21 cellular contexts compared by ENCODE assay signal in the genomic region with DNA sequence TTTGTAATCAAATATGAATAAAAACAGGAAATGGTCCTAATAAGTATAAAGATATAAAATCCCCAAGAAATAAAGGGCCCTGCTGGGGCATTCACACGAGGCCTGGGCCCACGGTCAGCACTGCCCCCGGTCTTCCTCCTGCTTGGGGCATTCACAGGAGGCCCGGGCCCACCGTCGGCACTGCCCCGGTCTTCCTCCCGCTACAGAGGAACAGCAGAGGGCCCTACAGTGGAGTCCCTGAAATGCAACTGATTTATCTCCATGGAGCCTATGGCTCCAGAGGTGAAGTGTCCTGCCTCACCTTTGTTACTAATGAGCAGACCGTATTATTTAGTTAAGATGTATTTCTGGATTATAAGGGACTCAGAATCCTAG.
"Had no signal": no experiment of that assay in that cellular context is flagged by ENCODE, and none has a peak within 500 bp of the region (broad histone marks: within the 10 kb centered on the region; RNA-seq: fewer than 3 reads in every experiment).

No MANE protein-coding gene starts in this region.

- DNase-seq: activated CD4-positive, alpha-beta memory T cell treated with anti-CD3 and anti-CD28 coated beads for 36 hours; activated CD4-positive, alpha-beta T cell treated with anti-CD3 and anti-CD28 coated beads, Interleukin-2, amount 10 ng/mL, durations not matched to agents 7 days and 5 days; activated CD4-positive, CD25-positive, alpha-beta regulatory T cell; activated CD8-positive, alpha-beta memory T cell treated with anti-CD3 and anti-CD28 coated beads for 24 hours; activated effector memory CD4-positive, alpha-beta T cell treated with anti-CD3 and anti-CD28 coated beads, Interleukin-2, amount 50 U/mL, for 16 hours; activated naive CD4-positive, alpha-beta T cell treated with anti-CD3 and anti-CD28 coated beads for 36 hours; activated naive CD8-positive, alpha-beta T cell treated with anti-CD3 and anti-CD28 coated beads for 36 hours; activated T-cell treated with anti-CD3 and anti-CD28 coated beads, Interleukin-2, amount 50 U/mL, for 4 hours; anterior cingulate cortex; central memory CD4-positive, alpha-beta T cell; MG63; MV-4-11; NCI-H1436; NCI-H1694 treated with DMSO at 0.1 percent for 48 hours; NCI-H2029 treated with DMSO at 0.1 percent for 48 hours; NCI-H446; SIG-M5; T-helper 17 cell; T-helper 9 cell had no signal

- H3K27me3 ChIP-seq: adrenal gland, MG63 had no signal

- H3K9me3 ChIP-seq: adrenal gland, MG63 had no signal

- H3K9me3 Mint-ChIP-seq: activated CD4-positive, alpha-beta memory T cell treated with anti-CD3 and anti-CD28 coated beads for 36 hours; activated CD4-positive, alpha-beta T cell treated with anti-CD3 and anti-CD28 coated beads, Interleukin-2, amount 10 ng/mL, durations not matched to agents 7 days and 5 days; activated naive CD4-positive, alpha-beta T cell treated with anti-CD3 and anti-CD28 coated beads for 36 hours; activated naive CD8-positive, alpha-beta T cell treated with anti-CD3 and anti-CD28 coated beads for 36 hours; activated T-cell treated with anti-CD3 and anti-CD28 coated beads, Interleukin-2, amount 50 U/mL, for 4 hours had no signal

- H3K4me3 ChIP-seq: adrenal gland, MG63 had no signal

- H3K36me3 ChIP-seq: adrenal gland, MG63 had no signal

- ATAC-seq: activated T-cell treated with anti-CD3 and anti-CD28 coated beads, Interleukin-2, amount 50 U/mL, for 4 hours; T-helper 17 cell had no signal

- H3K27ac Mint-ChIP-seq: activated CD4-positive, alpha-beta memory T cell treated with anti-CD3 and anti-CD28 coated beads for 36 hours; activated CD4-positive, alpha-beta T cell treated with anti-CD3 and anti-CD28 coated beads, Interleukin-2, amount 10 ng/mL, durations not matched to agents 7 days and 5 days; activated naive CD4-positive, alpha-beta T cell treated with anti-CD3 and anti-CD28 coated beads for 36 hours; activated naive CD8-positive, alpha-beta T cell treated with anti-CD3 and anti-CD28 coated beads for 36 hours; T-helper 17 cell had no signal

- H3K27me3 Mint-ChIP-seq: activated CD4-positive, alpha-beta memory T cell treated with anti-CD3 and anti-CD28 coated beads for 36 hours; activated naive CD8-positive, alpha-beta T cell treated with anti-CD3 and anti-CD28 coated beads for 36 hours; T-helper 17 cell had no signal

- H3K4me3 Mint-ChIP-seq: activated CD4-positive, alpha-beta memory T cell treated with anti-CD3 and anti-CD28 coated beads for 36 hours; activated CD4-positive, alpha-beta T cell treated with anti-CD3 and anti-CD28 coated beads, Interleukin-2, amount 10 ng/mL, durations not matched to agents 7 days and 5 days; activated naive CD4-positive, alpha-beta T cell treated with anti-CD3 and anti-CD28 coated beads for 36 hours; activated naive CD8-positive, alpha-beta T cell treated with anti-CD3 and anti-CD28 coated beads for 36 hours; activated T-cell treated with anti-CD3 and anti-CD28 coated beads, Interleukin-2, amount 50 U/mL, for 4 hours; T-helper 17 cell had no signal

- H3K27ac ChIP-seq: KMS-11 had no signal
